In the genomic region with DNA sequence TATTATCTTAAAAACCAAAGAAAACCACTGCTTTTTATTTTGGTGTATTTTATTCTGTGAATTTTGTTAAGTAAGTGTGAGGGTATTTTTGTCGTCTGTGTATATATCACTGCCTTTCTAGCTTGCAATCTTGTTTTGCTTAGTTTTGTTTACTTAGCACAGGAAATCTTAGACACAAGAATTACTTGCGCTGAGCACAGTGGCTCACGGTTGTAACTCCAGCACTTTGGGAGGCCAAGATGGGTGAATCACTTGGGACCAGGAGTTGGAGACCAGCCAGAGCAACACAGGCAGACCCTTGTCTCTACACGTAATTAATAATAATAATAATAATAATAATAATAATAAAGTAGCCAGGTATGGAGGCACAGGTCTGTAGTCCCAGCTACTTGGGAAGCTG, we compare ENCODE assay signal across 9 cellular contexts.
"Had no signal": no experiment of that assay in that cellular context is flagged by ENCODE, and none has a peak within 500 bp of the region (broad histone marks: within the 10 kb centered on the region; RNA-seq: fewer than 3 reads in every experiment).

No MANE protein-coding gene starts in this region.

- H3K9me3 ChIP-seq: vagina had no signal

- H3K27me3 ChIP-seq: vagina had no signal

- DNase-seq: activated CD4-positive, alpha-beta T cell treated with anti-CD3 and anti-CD28 coated beads for 1 hour; activated CD4-positive, alpha-beta T cell treated with anti-CD3 and anti-CD28 coated beads, Interleukin-2, amount 50 U/mL, for 4 hours; activated naive CD4-positive, alpha-beta T cell treated with anti-CD3 and anti-CD28 coated beads for 36 hours; activated naive CD8-positive, alpha-beta T cell treated with anti-CD3 and anti-CD28 coated beads, Interleukin-2, amount 50 U/mL, for 24 hours; effector memory CD4-positive, alpha-beta T cell; left ventricle myocardium superior; naive thymus-derived CD8-positive, alpha-beta T cell; stimulated activated CD4-positive, alpha-beta T cell treated with anti-CD3 and anti-CD28 coated beads, Interleukin-2, amount 100 ng/mL, for 48 hours had no signal

- H3K4me3 ChIP-seq: vagina had no signal

- H3K36me3 ChIP-seq: vagina had no signal

- ATAC-seq: activated naive CD8-positive, alpha-beta T cell treated with anti-CD3 and anti-CD28 coated beads, Interleukin-2, amount 50 U/mL, for 24 hours; left ventricle myocardium superior; naive thymus-derived CD8-positive, alpha-beta T cell had no signal

- H3K4me1 ChIP-seq: vagina had no signal

- H3K27ac ChIP-seq: vagina had no signal
